ENCODE assay signal across 21 cellular contexts in genomic region chr2:168534926-168535325, GRCh38.
A peak's percentile ranks its signal among the peaks of the same experiment; 100 is the strongest.
DNase-seq lines count a peak whose midpoint lies in the region; ATAC-seq lines count a peak whose summit lies in the region.
"Had no signal": no experiment of that assay in that cellular context is flagged by ENCODE, and none has a peak within 500 bp of the region (broad histone marks: within the 10 kb centered on the region; RNA-seq: fewer than 3 reads in every experiment).

No MANE protein-coding gene starts in this region.

- H3K4me1 ChIP-seq in neuronal stem cell (ENCODE audit: control insufficient read depth in 2 of 2, insufficient read depth in 1 of 2, low read depth in 1 of 2, low read length in 2 of 2), result peaks cover 0 to 4% of the 10 kb centered on the region in 2 donors
- H3K4me1 ChIP-seq: BE2C had no signal

- no peaks in the 10 kb centered on the region for H3K27me3 ChIP-seq in neuronal stem cell (ENCODE audit: control insufficient read depth in 3 of 3, insufficient read depth in 3 of 3, low read depth in 1 of 3, low read length in 3 of 3)
- H3K27me3 ChIP-seq: BE2C had no signal

- POLR2A ChIA-PET in activated CD4-positive, alpha-beta T cell treated with anti-CD3 and anti-CD28 coated beads for 36 hours (lab: Charles Lee), result no interaction called here

- H3K4me3 Mint-ChIP-seq in activated CD4-positive, alpha-beta T cell treated with anti-CD3 and anti-CD28 coated beads, Interleukin-2, amount 10 ng/mL, durations not matched to agents 24 days and 14 days, result no peak overlapping the region
- no peak overlapping the region for H3K4me3 Mint-ChIP-seq in activated CD4-positive, alpha-beta T cell treated with anti-CD3 and anti-CD28 coated beads for 36 hours

- H2BK5ac ChIP-seq in neuronal stem cell (ENCODE audit: low read length), result no peak overlapping the region

- H3K9me3 ChIP-seq in neuronal stem cell (replicated peaks in 1 of 2; ENCODE audit: control insufficient read depth in 2 of 2, insufficient read depth in 1 of 2, low read depth in 1 of 2, low read length in 2 of 2), result peaks cover 2 to 11% of the 10 kb centered on the region in 2 donors
- H3K9me3 ChIP-seq: BE2C had no signal

- H2AFZ ChIP-seq in neuronal stem cell (ENCODE audit: low read length), result no peak overlapping the region

- no peak overlapping the region for H3K23ac ChIP-seq in neuronal stem cell (ENCODE audit: low read depth, low read length, poor library complexity)

- H2BK15ac ChIP-seq in neuronal stem cell (ENCODE audit: low read length), result no peak overlapping the region

- CTCF ChIA-PET in activated CD4-positive, alpha-beta T cell treated with anti-CD3 and anti-CD28 coated beads for 36 hours (lab: Charles Lee), result interaction anchor here (0.7 to 1.4 kb wide), 2 partner anchors 9 to 97 kb away, joined by 3 read pairs; no protein-coding TSS in a partner anchor

- no peak overlapping the region for H2BK12ac ChIP-seq in neuronal stem cell (ENCODE audit: low read length)

- H3K18ac ChIP-seq in neuronal stem cell (ENCODE audit: low read length), result peak overlapping the region; percentile 32

- no peaks in the 10 kb centered on the region for H3K36me3 ChIP-seq in neuronal stem cell (replicated peaks in 1 of 2; ENCODE audit: control insufficient read depth in 2 of 2, insufficient read depth in 2 of 2, low read length in 2 of 2)
- H3K36me3 ChIP-seq: BE2C had no signal

- intact Hi-C loops in activated CD4-positive, alpha-beta T cell treated with anti-CD3 and anti-CD28 coated beads, Interleukin-2, amount 10 ng/mL, durations not matched to agents 24 days and 14 days (cut with micrococcal nuclease), result no loop called here
- intact Hi-C loops in activated CD4-positive, alpha-beta T cell treated with anti-CD3 and anti-CD28 coated beads for 36 hours (cut with DNase I, micrococcal nuclease), result no loop called here

- H3K27me3 Mint-ChIP-seq in activated CD4-positive, alpha-beta T cell treated with anti-CD3 and anti-CD28 coated beads, Interleukin-2, amount 10 ng/mL, durations not matched to agents 24 days and 14 days, result no peaks in the 10 kb centered on the region
- H3K27me3 Mint-ChIP-seq in activated CD4-positive, alpha-beta T cell treated with anti-CD3 and anti-CD28 coated beads for 36 hours, result no peaks in the 10 kb centered on the region
- H3K27me3 Mint-ChIP-seq: CD4-positive, alpha-beta memory T cell; IgD-negative memory B cell had no signal

- H3K4me3 ChIP-seq in neuronal stem cell (ENCODE audit: low read length in 2 of 2), result no peak overlapping the region

- no peak overlapping the region for H3K4ac ChIP-seq in neuronal stem cell (ENCODE audit: low read length)

- no peak overlapping the region for H3K4me2 ChIP-seq in neuronal stem cell (ENCODE audit: insufficient read depth, low read length, poor library complexity, severe bottlenecking)

- H4K8ac ChIP-seq in neuronal stem cell (ENCODE audit: low read depth, low read length), result no peak overlapping the region

- no peak overlapping the region for H2AK5ac ChIP-seq in neuronal stem cell (ENCODE audit: low read depth, low read length)

- DNase-seq in activated CD4-positive, alpha-beta T cell treated with anti-CD3 and anti-CD28 coated beads, Interleukin-2, amount 10 ng/mL, durations not matched to agents 24 days and 14 days, result peak; percentile 52
- DNase-seq in activated CD4-positive, alpha-beta T cell treated with anti-CD3 and anti-CD28 coated beads for 36 hours, result no peak
- peak; percentile 92 to 97 for DNase-seq in NCI-H524 (lab: John Stamatoyannopoulos, UW)
- DNase-seq in ecto neural progenitor cell (ENCODE audit: low spot score), result peak; percentile 58
- DNase-seq in neuronal stem cell (ENCODE audit: low spot score), result no peak
- no peak for DNase-seq in HCEC 1CT
- DNase-seq: 8988T; BE2C; CD4-positive, alpha-beta memory T cell; Kasumi-1; MM.1S; NCI-H1105; NCI-H1694; NCI-H226; NCI-H774; SHP77 had no signal

- H3K14ac ChIP-seq in neuronal stem cell (ENCODE audit: low read length), result no peak overlapping the region

- WGBS in neuronal stem cell (ENCODE audit: extremely low coverage in 2 of 2, insufficient read length in 2 of 2, insufficient replicate concordance in 1 of 2), 2 donors, result no CpG with 5 or more reads among the region's 7 CpGs

- no peak overlapping the region for H3K9ac ChIP-seq in neuronal stem cell (ENCODE audit: low read depth, low read length, poor library complexity)

- peaks cover 2% of the 10 kb centered on the region for H3K79me1 ChIP-seq in neuronal stem cell (ENCODE audit: low read depth, low read length)

- no peak overlapping the region for H3K27ac ChIP-seq in neuronal stem cell (replicated peaks; ENCODE audit: low read length)

- H2BK120ac ChIP-seq in neuronal stem cell (ENCODE audit: low read depth, low read length), result no peak overlapping the region

- ATAC-seq in activated CD4-positive, alpha-beta T cell treated with anti-CD3 and anti-CD28 coated beads for 36 hours, result no peak
- no peak for ATAC-seq in GM18520 (IDR thresholded peaks at IDR 0.05; ENCODE audit: unreplicated experiment)
- no peak for ATAC-seq in HG03571 (IDR thresholded peaks at IDR 0.05; ENCODE audit: unreplicated experiment)
- ATAC-seq: Panc1, SK-N-SH treated with all-trans-retinoic acid at 6 μM for 48 hours had no signal

- H3K36me3 Mint-ChIP-seq in activated CD4-positive, alpha-beta T cell treated with anti-CD3 and anti-CD28 coated beads, Interleukin-2, amount 10 ng/mL, durations not matched to agents 24 days and 14 days (ENCODE audit: low read depth), result peaks cover 17% of the 10 kb centered on the region
- peaks cover 17% of the 10 kb centered on the region for H3K36me3 Mint-ChIP-seq in activated CD4-positive, alpha-beta T cell treated with anti-CD3 and anti-CD28 coated beads for 36 hours (ENCODE audit: low read depth)

- H3K9me3 Mint-ChIP-seq in activated CD4-positive, alpha-beta T cell treated with anti-CD3 and anti-CD28 coated beads, Interleukin-2, amount 10 ng/mL, durations not matched to agents 24 days and 14 days, result peaks cover 16% of the 10 kb centered on the region
- peaks cover 8% of the 10 kb centered on the region for H3K9me3 Mint-ChIP-seq in activated CD4-positive, alpha-beta T cell treated with anti-CD3 and anti-CD28 coated beads for 36 hours (ENCODE audit: low read depth)

- peaks cover 44% of the 10 kb centered on the region for H3K4me1 Mint-ChIP-seq in activated CD4-positive, alpha-beta T cell treated with anti-CD3 and anti-CD28 coated beads, Interleukin-2, amount 10 ng/mL, durations not matched to agents 24 days and 14 days
- H3K4me1 Mint-ChIP-seq in activated CD4-positive, alpha-beta T cell treated with anti-CD3 and anti-CD28 coated beads for 36 hours, result peaks cover 58% of the 10 kb centered on the region

- no peak overlapping the region for H3K27ac Mint-ChIP-seq in activated CD4-positive, alpha-beta T cell treated with anti-CD3 and anti-CD28 coated beads, Interleukin-2, amount 10 ng/mL, durations not matched to agents 24 days and 14 days
- no peak overlapping the region for H3K27ac Mint-ChIP-seq in activated CD4-positive, alpha-beta T cell treated with anti-CD3 and anti-CD28 coated beads for 36 hours
- H3K27ac Mint-ChIP-seq: IgD-negative memory B cell had no signal

- H4K91ac ChIP-seq in neuronal stem cell (ENCODE audit: low read depth, low read length, poor library complexity), result no peak overlapping the region

Comparison
In these comparisons a context has a peak if more than half of its experiments do, and no peak if none do; other contexts are left out.
1. DNase-seq: peak in activated CD4-positive, alpha-beta T cell treated with anti-CD3 and anti-CD28 coated beads, Interleukin-2, amount 10 ng/mL, durations not matched to agents 24 days and 14 days (single experiment), NCI-H524 (2 of 2) and ecto neural progenitor cell (single experiment); none in activated CD4-positive, alpha-beta T cell treated with anti-CD3 and anti-CD28 coated beads for 36 hours (single experiment), neuronal stem cell (single experiment) and HCEC 1CT (single experiment).